Comparison of ENCODE assay signal across 16 cellular contexts in genomic region chr14:105275267-105275946, GRCh38. TPM values are rescaled to one million over a fixed set of nuclear protein-coding genes. Genes with fewer than 3 reads are reported as not detected.
DNase-seq lines count a peak whose midpoint lies in the region; ATAC-seq and TF ChIP-seq lines count a peak whose summit lies in the region.
"Had no signal": no experiment of that assay in that cellular context is flagged by ENCODE, and none has a peak within 500 bp of the region (broad histone marks: within the 10 kb centered on the region; RNA-seq: fewer than 3 reads in every experiment).

No MANE protein-coding gene starts in this region.

- H2BK120ac ChIP-seq in IMR-90 (ENCODE audit: low read depth, low read length), result no peak overlapping the region

- no peak overlapping the region for H3K56ac ChIP-seq in IMR-90 (ENCODE audit: extremely low read depth, insufficient read depth, low read length)

- in situ Hi-C loops in IMR-90 (cut with MboI; ENCODE audit: low sequenced_read_pairs), result no loop called here

- H2BK20ac ChIP-seq in IMR-90 (ENCODE audit: low read depth, low read length), result no peak overlapping the region

- no peak overlapping the region; the same call in 1 of the 2 replicates for H4K5ac ChIP-seq in IMR-90 (ENCODE audit: low read depth, low read length)

- ATAC-seq in IMR-90 (ENCODE audit: low read depth), result peak; percentile 95
- ATAC-seq: HCT116 had no signal

- H3K4me1 Mint-ChIP-seq in nephron progenitor cell, result peaks cover 26% of the 10 kb centered on the region
- no peaks in the 10 kb centered on the region for H3K4me1 Mint-ChIP-seq in activated CD4-positive, alpha-beta memory T cell treated with anti-CD3 and anti-CD28 coated beads for 36 hours (ENCODE audit: low read depth)

- peaks cover 6% of the 10 kb centered on the region for H3K4me1 ChIP-seq in IMR-90 (ENCODE audit: control insufficient read depth, insufficient read depth, low read length)

- peak overlapping the region; percentile 60 for H2AFZ ChIP-seq in IMR-90 (replicated peaks; ENCODE audit: low read length, poor library complexity)

- H3K9me1 ChIP-seq in IMR-90 (ENCODE audit: insufficient read depth, low read length), result no peaks in the 10 kb centered on the region; the same call in 1 of the 2 replicates

- H3K23ac ChIP-seq in IMR-90 (ENCODE audit: low read depth, low read length), result no peak overlapping the region

- peaks cover 8% of the 10 kb centered on the region for H3K36me3 Mint-ChIP-seq in nephron progenitor cell (ENCODE audit: low read depth)
- H3K36me3 Mint-ChIP-seq in activated CD4-positive, alpha-beta memory T cell treated with anti-CD3 and anti-CD28 coated beads for 36 hours, result no peaks in the 10 kb centered on the region

- 81% methylated on average over 4 of the region's 16 CpGs; no CpG with 5 or more reads in 1 of the 2 experiments for WGBS in IMR-90 (ENCODE audit: extremely low coverage in 2 of 2, insufficient read length in 1 of 2), 2 experiments

- H3K18ac ChIP-seq in IMR-90 (ENCODE audit: low read depth, low read length), result no peak overlapping the region

- H3K27ac Mint-ChIP-seq in nephron progenitor cell, result peak overlapping the region; percentile 96
- no peak overlapping the region for H3K27ac Mint-ChIP-seq in activated CD4-positive, alpha-beta memory T cell treated with anti-CD3 and anti-CD28 coated beads for 36 hours

- no peak overlapping the region for H3K9ac ChIP-seq in IMR-90 (ENCODE audit: low read depth, low read length)

- no peak overlapping the region for H2BK5ac ChIP-seq in IMR-90 (ENCODE audit: low read depth, low read length, poor library complexity, severe bottlenecking)

- no peak for TF ChIP-seq RAD21 in IMR-90 (IDR thresholded peaks at IDR 0.05; ENCODE audit: low read length)

- peak overlapping the region; percentile 20; the same call in 1 of the 2 replicates for H3K4ac ChIP-seq in IMR-90 (ENCODE audit: low read depth, low read length)

- peak; percentile 68 for DNase-seq in AG08396 (ENCODE audit: low spot score)
- peak; percentile 68 for DNase-seq in IMR-90
- peak; percentile 50 for DNase-seq in epidermal melanocyte (ENCODE audit: insufficient read length, low spot score)
- no peak for DNase-seq in nephron progenitor cell
- DNase-seq in COLO668 (lab: John Stamatoyannopoulos, UW; ENCODE audit: unreplicated experiment), result no peak
- DNase-seq in activated CD4-positive, alpha-beta memory T cell treated with anti-CD3 and anti-CD28 coated beads for 36 hours, result no peak
- DNase-seq in stimulated activated CD4-positive, alpha-beta T cell treated with anti-CD3 and anti-CD28 coated beads, Interleukin-2, amount 100 ng/mL, for 24 hours, result no peak
- no peak for DNase-seq in activated CD4-positive, CD25-positive, alpha-beta regulatory T cell (lab: John Stamatoyannopoulos, UW)
- DNase-seq: activated CD8-positive, alpha-beta memory T cell treated with anti-CD3 and anti-CD28 coated beads, Interleukin-2, amount 50 U/mL, for 48 hours; KBM-7; kidney; NCI-H2081; ovary; thyroid gland had no signal

- no peak overlapping the region for H2AK9ac ChIP-seq in IMR-90 (replicated peaks; ENCODE audit: low read depth, low read length, poor library complexity)

- dilution Hi-C loops in IMR-90 (cut with HindIII; ENCODE audit: low sequenced_read_pairs, unreplicated experiment), result no loop called here

- intact Hi-C loops in IMR-90 (cut with micrococcal nuclease), result no loop called here
- intact Hi-C loops in activated CD4-positive, alpha-beta memory T cell treated with anti-CD3 and anti-CD28 coated beads for 36 hours (cut with micrococcal nuclease), result no loop called here

- no peak for TF ChIP-seq CTCF in IMR-90 (conservative IDR thresholded peaks at IDR 0.05; ENCODE audit: low read depth, low read length)
- TF ChIP-seq CTCF in nephron progenitor cell (IDR thresholded peaks at IDR 0.05), result no peak

- peaks cover 25% of the 10 kb centered on the region for H4K20me1 ChIP-seq in IMR-90 (ENCODE audit: insufficient read depth, low read length)

- peaks cover 16 to 35% of the 10 kb centered on the region in 2 experiments for H3K79me1 ChIP-seq in IMR-90 (ENCODE audit: low read depth in 1 of 2, low read length in 2 of 2)

- peak overlapping the region; percentile 0 for H2AK5ac ChIP-seq in IMR-90 (ENCODE audit: low read depth, low read length)

- H3K14ac ChIP-seq in IMR-90 (replicated peaks; ENCODE audit: low read depth, low read length), result no peak overlapping the region

- no peak overlapping the region; the same call in 1 of the 2 replicates for H3K4me2 ChIP-seq in IMR-90 (ENCODE audit: low read depth, low read length)

- no peaks in the 10 kb centered on the region for H3K9me3 Mint-ChIP-seq in nephron progenitor cell
- H3K9me3 Mint-ChIP-seq in activated CD4-positive, alpha-beta memory T cell treated with anti-CD3 and anti-CD28 coated beads for 36 hours, result no peaks in the 10 kb centered on the region

- H2BK15ac ChIP-seq in IMR-90 (ENCODE audit: low read depth, low read length), result no peak overlapping the region

- no peaks in the 10 kb centered on the region for H3K27me3 Mint-ChIP-seq in nephron progenitor cell (ENCODE audit: low read depth, poor library complexity)
- no peaks in the 10 kb centered on the region for H3K27me3 Mint-ChIP-seq in activated CD4-positive, alpha-beta memory T cell treated with anti-CD3 and anti-CD28 coated beads for 36 hours

- H3K4me3 Mint-ChIP-seq in nephron progenitor cell, result no peak overlapping the region
- H3K4me3 Mint-ChIP-seq in activated CD4-positive, alpha-beta memory T cell treated with anti-CD3 and anti-CD28 coated beads for 36 hours, result no peak overlapping the region

- no peaks in the 10 kb centered on the region for H3K9me3 ChIP-seq in IMR-90 (ENCODE audit: control insufficient read depth, insufficient read depth, low read length)
- H3K9me3 ChIP-seq: ovary, thyroid gland had no signal

- no peaks in the 10 kb centered on the region for H3K27me3 ChIP-seq in IMR-90 (ENCODE audit: control insufficient read depth, insufficient read depth, low read length)
- H3K27me3 ChIP-seq: ovary, thyroid gland had no signal

- no peak for TF ChIP-seq POLR2A in IMR-90 (IDR thresholded peaks at IDR 0.05; ENCODE audit: low read depth, low read length)

- H4K91ac ChIP-seq in IMR-90 (ENCODE audit: insufficient read depth, low read depth, low read length), result no peak overlapping the region

- no peak overlapping the region for H4K8ac ChIP-seq in IMR-90 (ENCODE audit: low read depth in 2 of 2, low read length in 2 of 2)

- CTCF ChIA-PET in IMR-90 (lab: Yijun Ruan, JAX), result no interaction called here
- CTCF ChIA-PET in activated CD4-positive, alpha-beta memory T cell treated with anti-CD3 and anti-CD28 coated beads for 36 hours (lab: Charles Lee), result interaction anchor here (0.6 kb wide), 3 partner anchors 12 to 843 kb away, joined by 3 to 4 read pairs (median 3); no protein-coding TSS in a partner anchor

- H3K36me3 ChIP-seq in IMR-90 (ENCODE audit: control insufficient read depth, insufficient read depth, low read length), result peaks cover 5% of the 10 kb centered on the region
- H3K36me3 ChIP-seq: ovary, thyroid gland had no signal

- POLR2A ChIA-PET in IMR-90 (lab: Charles Lee; ENCODE audit: unreplicated experiment), result no interaction called here
- POLR2A ChIA-PET in activated CD4-positive, alpha-beta memory T cell treated with anti-CD3 and anti-CD28 coated beads for 36 hours (lab: Charles Lee), result no interaction called here

- BruUV-seq in IMR-90 (replicated peaks; lab: Mats Ljungman, UMichigan), result no TSS peak

- peak overlapping the region; percentile 2; the same call in 1 of the 2 replicates for H3K27ac ChIP-seq in IMR-90 (ENCODE audit: insufficient read depth, low read length)
- H3K27ac ChIP-seq: C4-2B, ovary, thyroid gland had no signal

- H3K4me3 ChIP-seq in IMR-90 (ENCODE audit: insufficient read depth, low read depth, low read length), result no peak overlapping the region
- H3K4me3 ChIP-seq: ovary, thyroid gland had no signal

TF ChIP-seq in IMR-90, 13 proteins besides CTCF, POLR2A, EP300 and RAD21:
- no peak for TF ChIP-seq MAZ (IDR thresholded peaks at IDR 0.05; ENCODE audit: borderline replicate concordance, low read depth, low read length)
- peak; percentile 31; the same call in 1 of the 2 replicates for TF ChIP-seq CEBPB (IDR thresholded peaks at IDR 0.05; ENCODE audit: low read depth, low read length)

RNA-seq across cellular contexts. Expression of gene BRF1, which starts 25.4 kb away (rescaled TPM):
- total RNA-seq in IMR-90 (2012; rRNA removed), result 12.4 and 13.3 TPM in 2 replicates
- 16.4 and 16.7 TPM in 2 replicates for polyA plus RNA-seq in IMR-90 (2012; rRNA removed)
- polyA plus RNA-seq in IMR-90 (2012; cell fraction: cytosol; rRNA removed), result 13.5 and 19.0 TPM in 2 replicates
- 44.2 and 86.6 TPM in 2 replicates for polyA plus RNA-seq in IMR-90 (2012; cell fraction: nucleus; rRNA removed; ENCODE audit: low replicate concordance)
- 10 to 100 TPM; 25.5 to 27.4 TPM for total RNA-seq in activated CD4-positive, alpha-beta memory T cell treated with anti-CD3 and anti-CD28 coated beads for 36 hours

RNA-seq across cellular contexts. Expression of gene BTBD6, which starts 27.1 kb away (rescaled TPM):
- 31.4 and 43.9 TPM in 2 replicates for total RNA-seq in IMR-90 (2012; rRNA removed)
- polyA plus RNA-seq in IMR-90 (2012; rRNA removed), result 33.9 and 37.4 TPM in 2 replicates
- 41.8 and 43.5 TPM in 2 replicates for polyA plus RNA-seq in IMR-90 (2012; cell fraction: cytosol; rRNA removed)
- polyA plus RNA-seq in IMR-90 (2012; cell fraction: nucleus; rRNA removed; ENCODE audit: low replicate concordance), result 99.5 and 153 TPM in 2 replicates
- 10 to 100 TPM; 38.5 to 39.5 TPM for total RNA-seq in activated CD4-positive, alpha-beta memory T cell treated with anti-CD3 and anti-CD28 coated beads for 36 hours

RNA-seq across cellular contexts. Expression of gene PACS2, which starts 39.1 kb away (rescaled TPM):
- total RNA-seq in IMR-90 (2012; rRNA removed), result 15.3 and 15.6 TPM in 2 replicates
- 32.2 and 35.1 TPM in 2 replicates for polyA plus RNA-seq in IMR-90 (2012; rRNA removed)
- 21.8 and 38.1 TPM in 2 replicates for polyA plus RNA-seq in IMR-90 (2012; cell fraction: cytosol; rRNA removed)
- 145 and 229 TPM in 2 replicates for polyA plus RNA-seq in IMR-90 (2012; cell fraction: nucleus; rRNA removed; ENCODE audit: low replicate concordance)
- total RNA-seq in activated CD4-positive, alpha-beta memory T cell treated with anti-CD3 and anti-CD28 coated beads for 36 hours, result 10 to 100 TPM; 32.3 to 36.6 TPM

Comparison
In these comparisons a context has a peak if more than half of its experiments do, and no peak if none do; other contexts are left out.
1. DNase-seq: peak in AG08396 (single experiment), IMR-90 (single experiment) and epidermal melanocyte (single experiment); none in nephron progenitor cell (single experiment), COLO668 (single experiment), activated CD4-positive, alpha-beta memory T cell treated with anti-CD3 and anti-CD28 coated beads for 36 hours (single experiment), stimulated activated CD4-positive, alpha-beta T cell treated with anti-CD3 and anti-CD28 coated beads, Interleukin-2, amount 100 ng/mL, for 24 hours (0 of 2) and activated CD4-positive, CD25-positive, alpha-beta regulatory T cell (0 of 4).